1 cellular context compared by ENCODE assay signal in the genomic region with DNA sequence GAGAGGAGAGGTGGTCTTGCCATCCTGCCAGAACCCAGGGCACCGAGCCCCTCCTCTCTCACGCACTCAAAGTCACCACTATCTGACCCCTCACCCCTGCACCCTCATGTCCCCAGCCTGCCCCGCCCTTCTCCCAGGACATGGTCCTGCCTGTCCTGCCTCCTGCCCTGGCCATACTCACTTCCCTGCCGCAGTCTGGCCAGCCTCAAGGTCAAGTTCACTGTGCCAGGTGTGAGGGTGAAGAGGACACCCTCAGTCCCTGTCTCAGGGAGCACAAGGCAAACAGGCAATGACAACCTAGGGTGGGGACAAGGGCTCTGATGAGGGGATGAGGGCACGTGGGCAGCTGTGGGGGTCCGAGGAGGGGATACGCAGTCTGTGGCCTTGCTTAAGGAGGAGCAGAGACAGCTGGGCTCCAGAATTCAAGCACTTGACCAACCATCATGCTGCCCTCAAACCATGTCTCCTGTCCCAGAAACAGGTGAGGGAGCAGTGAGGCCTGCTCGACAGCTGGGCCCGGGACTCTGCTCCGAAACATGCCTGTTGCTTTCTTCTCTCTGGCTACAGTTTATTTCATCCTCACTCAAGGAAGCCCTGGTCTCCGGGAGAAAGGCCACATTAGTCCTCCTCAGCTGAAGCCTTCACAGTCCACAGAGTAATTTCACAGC.
TF ChIP-seq lines count a peak whose summit lies in the region.

No MANE protein-coding gene starts in this region.

TF ChIP-seq in HepG2, 621 proteins besides CTCF, POLR2A, EP300 and RAD21:
- TF ChIP-seq PHF20 (CRISPR knock-in tag; IDR thresholded peaks at IDR 0.05) (no peak), RARA (CRISPR knock-in tag; IDR thresholded peaks at IDR 0.05) (peak; percentile 54)
